ENCODE assay signal across 29 cellular contexts in genomic region chr4:27089186-27089585, GRCh38.
"Had no signal": no experiment of that assay in that cellular context is flagged by ENCODE, and none has a peak within 500 bp of the region (broad histone marks: within the 10 kb centered on the region; RNA-seq: fewer than 3 reads in every experiment).

No MANE protein-coding gene starts in this region.

- H3K4me3 ChIP-seq: coronary artery, dorsolateral prefrontal cortex, esophagus muscularis mucosa, gastrocnemius medialis, heart left ventricle had no signal

- H3K36me3 ChIP-seq: brain microvascular endothelial cell, esophagus muscularis mucosa, gastrocnemius medialis, heart left ventricle, WERI-Rb-1 had no signal

- H3K9me3 ChIP-seq: esophagus muscularis mucosa, gastrocnemius medialis, heart left ventricle had no signal

- DNase-seq: activated B cell treated with CpG ODN at 0.5 μM for 24 hours; activated CD4-positive, alpha-beta T cell treated with anti-CD3 and anti-CD28 coated beads for 48 hours; activated CD4-positive, alpha-beta T cell treated with anti-CD3 and anti-CD28 coated beads, Interleukin-2, amount 50 U/mL, for 1 hour; activated CD4-positive, alpha-beta T cell treated with anti-CD3 and anti-CD28 coated beads, Interleukin-2, amount 50 U/mL, for 48 hours; activated CD8-positive, alpha-beta memory T cell treated with anti-CD3 and anti-CD28 coated beads for 24 hours; activated CD8-positive, alpha-beta T cell treated with anti-CD3 and anti-CD28 coated beads for 36 hours; activated effector memory CD4-positive, alpha-beta T cell treated with Interleukin-2 at 50 U/mL for 16 hours; activated gamma-delta T cell treated with Interleukin-2 at 50 U/mL for 16 hours; activated naive CD4-positive, alpha-beta T cell treated with anti-CD3 and anti-CD28 coated beads, Interleukin-2, amount 50 U/mL, for 16 hours; activated naive CD4-positive, alpha-beta T cell treated with Interleukin-2 at 50 U/mL for 16 hours; activated T-cell treated with anti-CD3 and anti-CD28 coated beads, Interleukin-2, amount 50 U/mL, for 4 hours; amniotic stem cell; brain microvascular endothelial cell; dorsolateral prefrontal cortex; effector memory CD4-positive, alpha-beta T cell; erythroblast; foreskin keratinocyte; gastrocnemius medialis; glutamatergic neuron; heart left ventricle; T-helper 17 cell; T1000 had no signal

- ATAC-seq: activated CD4-positive, CD25-positive, alpha-beta regulatory T cell treated with anti-CD3 and anti-CD28 coated beads, Interleukin-2, amount 50 U/mL, for 24 hours; activated CD8-positive, alpha-beta T cell treated with anti-CD3 and anti-CD28 coated beads for 36 hours; activated T-cell treated with anti-CD3 and anti-CD28 coated beads, Interleukin-2, amount 50 U/mL, for 4 hours; activated T-helper 17 cell treated with anti-CD3 and anti-CD28 coated beads, Interleukin-2, amount 50 U/mL, for 72 hours; foreskin keratinocyte; gastrocnemius medialis; heart left ventricle; T-helper 17 cell had no signal

- H3K27ac ChIP-seq: brain microvascular endothelial cell, coronary artery, dorsolateral prefrontal cortex, esophagus muscularis mucosa, foreskin keratinocyte, gastrocnemius medialis, heart left ventricle, WERI-Rb-1 had no signal

- H3K27me3 ChIP-seq: brain microvascular endothelial cell had no signal

- FAIRE-seq: astrocyte, bronchial epithelial cell had no signal
